1 cellular context compared by ENCODE assay signal in the genomic region with DNA sequence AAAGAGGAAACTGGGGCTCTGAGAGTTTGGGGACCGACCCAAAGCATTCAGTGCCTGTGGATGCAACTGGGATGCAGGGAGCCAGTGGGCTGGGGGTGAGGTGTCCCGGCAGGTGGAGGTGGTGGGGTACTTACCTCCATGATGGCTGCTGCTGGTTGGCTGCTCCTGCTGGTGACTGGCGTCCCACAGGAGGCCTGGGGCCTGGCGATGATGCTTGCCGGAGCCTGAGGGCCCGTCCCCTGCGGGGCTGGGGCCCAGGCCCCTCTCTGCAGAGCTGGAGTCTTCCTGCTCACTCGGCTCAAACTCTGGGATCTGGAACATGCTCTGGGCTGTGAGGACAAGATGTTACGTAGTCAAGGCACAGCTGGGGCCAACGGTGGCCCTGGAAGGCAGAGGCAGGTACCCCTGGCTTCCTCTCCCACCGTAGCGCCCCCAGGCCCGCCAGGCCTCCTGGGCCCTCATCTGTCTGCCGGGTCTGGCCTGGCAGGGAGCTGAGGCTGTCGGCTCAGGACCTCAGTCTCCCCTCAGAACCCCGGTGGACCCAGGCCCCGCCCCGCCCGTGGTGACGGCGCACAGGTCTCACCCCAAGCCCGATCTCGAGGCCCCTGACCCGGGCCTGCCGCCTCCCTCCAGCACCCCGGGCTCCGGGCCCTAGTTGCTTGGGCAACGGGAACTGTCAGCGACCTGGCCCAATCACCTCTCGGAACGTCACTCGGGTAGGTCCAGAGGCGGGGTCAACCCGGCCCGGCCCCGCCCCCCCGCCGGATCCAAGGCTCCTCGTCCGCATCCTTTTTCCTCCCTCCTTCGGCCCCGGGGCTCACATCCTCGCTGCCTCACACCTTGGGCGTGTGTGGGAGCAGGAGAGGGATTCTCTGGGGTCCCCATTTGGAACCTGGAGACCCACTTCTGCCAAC.
TF ChIP-seq lines count a peak whose summit lies in the region.

A gene (minus strand): TSS at position 618 of the 914 bp plus-strand sequence. CDS start 297 bp downstream, at position 321.

TF ChIP-seq in HepG2, 621 proteins besides CTCF, POLR2A, EP300 and RAD21 (continued from another document and continues in another):
- TF ChIP-seq, protein P1, sequence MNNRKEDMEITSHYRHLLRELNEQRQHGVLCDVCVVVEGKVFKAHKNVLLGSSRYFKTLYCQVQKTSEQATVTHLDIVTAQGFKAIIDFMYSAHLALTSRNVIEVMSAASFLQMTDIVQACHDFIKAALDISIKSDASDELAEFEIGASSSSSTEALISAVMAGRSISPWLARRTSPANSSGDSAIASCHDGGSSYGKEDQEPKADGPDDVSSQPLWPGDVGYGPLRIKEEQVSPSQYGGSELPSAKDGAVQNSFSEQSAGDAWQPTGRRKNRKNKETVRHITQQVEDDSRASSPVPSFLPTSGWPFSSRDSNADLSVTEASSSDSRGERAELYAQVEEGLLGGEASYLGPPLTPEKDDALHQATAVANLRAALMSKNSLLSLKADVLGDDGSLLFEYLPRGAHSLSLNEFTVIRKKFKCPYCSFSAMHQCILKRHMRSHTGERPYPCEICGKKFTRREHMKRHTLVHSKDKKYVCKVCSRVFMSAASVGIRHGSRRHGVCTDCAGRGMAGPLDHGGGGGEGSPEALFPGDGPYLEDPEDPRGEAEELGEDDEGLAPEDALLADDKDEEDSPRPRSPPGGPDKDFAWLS (CRISPR knock-in tag; IDR thresholded peaks at IDR 0.05; ENCODE audit: borderline replicate concordance): no peak
- no peak for TF ChIP-seq ZNF781 (CRISPR knock-in tag; IDR thresholded peaks at IDR 0.05; ENCODE audit: borderline replicate concordance, not compliant biosample characterization)
- no peak for TF ChIP-seq ISL2 (CRISPR knock-in tag; IDR thresholded peaks at IDR 0.05)
- TF ChIP-seq XBP1 (CRISPR knock-in tag; IDR thresholded peaks at IDR 0.05): no peak
- TF ChIP-seq ZNF160 (CRISPR knock-in tag; IDR thresholded peaks at IDR 0.05): peak; percentile 11; the same call in 1 of the 2 replicates
- TF ChIP-seq RELA (CRISPR knock-in tag; IDR thresholded peaks at IDR 0.05): no peak
- TF ChIP-seq, protein P2, sequence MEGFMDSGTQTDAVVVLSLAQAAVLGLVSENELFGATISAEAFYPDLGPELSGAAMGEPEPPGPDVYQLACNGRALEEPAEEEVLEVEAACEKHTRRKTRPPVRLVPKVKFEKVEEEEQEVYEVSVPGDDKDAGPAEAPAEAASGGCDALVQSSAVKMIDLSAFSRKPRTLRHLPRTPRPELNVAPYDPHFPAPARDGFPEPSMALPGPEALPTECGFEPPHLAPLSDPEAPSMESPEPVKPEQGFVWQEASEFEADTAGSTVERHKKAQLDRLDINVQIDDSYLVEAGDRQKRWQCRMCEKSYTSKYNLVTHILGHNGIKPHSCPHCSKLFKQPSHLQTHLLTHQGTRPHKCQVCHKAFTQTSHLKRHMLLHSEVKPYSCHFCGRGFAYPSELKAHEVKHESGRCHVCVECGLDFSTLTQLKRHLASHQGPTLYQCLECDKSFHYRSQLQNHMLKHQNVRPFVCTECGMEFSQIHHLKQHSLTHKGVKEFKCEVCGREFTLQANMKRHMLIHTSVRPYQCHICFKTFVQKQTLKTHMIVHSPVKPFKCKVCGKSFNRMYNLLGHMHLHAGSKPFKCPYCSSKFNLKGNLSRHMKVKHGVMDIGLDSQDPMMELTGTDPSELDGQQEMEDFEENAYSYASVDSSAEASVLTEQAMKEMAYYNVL (CRISPR knock-in tag; IDR thresholded peaks at IDR 0.05; ENCODE audit: borderline replicate concordance): no peak
- 0 out of 2 replicates have a peak, but pooled peaks have one; percentile 29 for TF ChIP-seq ZNF790 (CRISPR knock-in tag; IDR thresholded peaks at IDR 0.05; ENCODE audit: borderline replicate concordance)
- TF ChIP-seq CREM (IDR thresholded peaks at IDR 0.05): peak; percentile 86
- TF ChIP-seq CREM (CRISPR knock-in tag; IDR thresholded peaks at IDR 0.05): peak; percentile 28; the same call in 1 of the 2 replicates
- no peak for TF ChIP-seq ZNF180 (CRISPR knock-in tag; IDR thresholded peaks at IDR 0.05; ENCODE audit: borderline replicate concordance, low read depth)
- TF ChIP-seq NR2F1 (CRISPR knock-in tag; IDR thresholded peaks at IDR 0.05): no peak; a peak in 1 of 4 replicates
- TF ChIP-seq ZNF235 (CRISPR knock-in tag; IDR thresholded peaks at IDR 0.05; ENCODE audit: borderline replicate concordance): no peak
- no peak for TF ChIP-seq TARDBP (CRISPR knock-in tag; IDR thresholded peaks at IDR 0.05)
- TF ChIP-seq ZNF607 (CRISPR knock-in tag; IDR thresholded peaks at IDR 0.05; ENCODE audit: borderline replicate concordance): no peak
- TF ChIP-seq ZNF83 (CRISPR knock-in tag; IDR thresholded peaks at IDR 0.05; ENCODE audit: borderline replicate concordance): no peak
- TF ChIP-seq ZFP62 (CRISPR knock-in tag; IDR thresholded peaks at IDR 0.05): no peak
- TF ChIP-seq, protein P3, sequence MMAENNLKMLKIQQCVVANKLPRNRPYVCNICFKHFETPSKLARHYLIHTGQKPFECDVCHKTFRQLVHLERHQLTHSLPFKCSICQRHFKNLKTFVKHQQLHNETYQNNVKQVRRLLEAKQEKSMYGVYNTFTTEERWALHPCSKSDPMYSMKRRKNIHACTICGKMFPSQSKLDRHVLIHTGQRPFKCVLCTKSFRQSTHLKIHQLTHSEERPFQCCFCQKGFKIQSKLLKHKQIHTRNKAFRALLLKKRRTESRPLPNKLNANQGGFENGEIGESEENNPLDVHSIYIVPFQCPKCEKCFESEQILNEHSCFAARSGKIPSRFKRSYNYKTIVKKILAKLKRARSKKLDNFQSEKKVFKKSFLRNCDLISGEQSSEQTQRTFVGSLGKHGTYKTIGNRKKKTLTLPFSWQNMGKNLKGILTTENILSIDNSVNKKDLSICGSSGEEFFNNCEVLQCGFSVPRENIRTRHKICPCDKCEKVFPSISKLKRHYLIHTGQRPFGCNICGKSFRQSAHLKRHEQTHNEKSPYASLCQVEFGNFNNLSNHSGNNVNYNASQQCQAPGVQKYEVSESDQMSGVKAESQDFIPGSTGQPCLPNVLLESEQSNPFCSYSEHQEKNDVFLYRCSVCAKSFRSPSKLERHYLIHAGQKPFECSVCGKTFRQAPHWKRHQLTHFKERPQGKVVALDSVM (CRISPR knock-in tag; IDR thresholded peaks at IDR 0.05): no peak
- 0 out of 2 replicates have a peak, but pooled peaks have one; percentile 33 for TF ChIP-seq ZNF543 (CRISPR knock-in tag; IDR thresholded peaks at IDR 0.05)
- TF ChIP-seq ZNF891 (CRISPR knock-in tag; IDR thresholded peaks at IDR 0.05): no peak
- no peak for TF ChIP-seq JUN (CRISPR knock-in tag; IDR thresholded peaks at IDR 0.05)
- peak; percentile 84 for TF ChIP-seq ATF1 (CRISPR knock-in tag; IDR thresholded peaks at IDR 0.05)
- TF ChIP-seq XRCC5 (optimal IDR thresholded peaks at IDR 0.05; ENCODE audit: low read length): no peak
- no peak for TF ChIP-seq CC2D1A (CRISPR knock-in tag; IDR thresholded peaks at IDR 0.05)
- TF ChIP-seq NCOA2 (CRISPR knock-in tag; IDR thresholded peaks at IDR 0.05): no peak
- TF ChIP-seq, protein P4, sequence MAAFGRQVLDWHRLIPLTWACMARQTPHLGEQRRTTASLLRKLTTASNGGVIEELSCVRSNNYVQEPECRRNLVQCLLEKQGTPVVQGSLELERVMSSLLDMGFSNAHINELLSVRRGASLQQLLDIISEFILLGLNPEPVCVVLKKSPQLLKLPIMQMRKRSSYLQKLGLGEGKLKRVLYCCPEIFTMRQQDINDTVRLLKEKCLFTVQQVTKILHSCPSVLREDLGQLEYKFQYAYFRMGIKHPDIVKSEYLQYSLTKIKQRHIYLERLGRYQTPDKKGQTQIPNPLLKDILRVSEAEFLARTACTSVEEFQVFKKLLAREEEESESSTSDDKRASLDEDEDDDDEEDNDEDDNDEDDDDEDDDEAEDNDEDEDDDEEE (CRISPR knock-in tag; IDR thresholded peaks at IDR 0.05): no peak
- TF ChIP-seq, protein P5, sequence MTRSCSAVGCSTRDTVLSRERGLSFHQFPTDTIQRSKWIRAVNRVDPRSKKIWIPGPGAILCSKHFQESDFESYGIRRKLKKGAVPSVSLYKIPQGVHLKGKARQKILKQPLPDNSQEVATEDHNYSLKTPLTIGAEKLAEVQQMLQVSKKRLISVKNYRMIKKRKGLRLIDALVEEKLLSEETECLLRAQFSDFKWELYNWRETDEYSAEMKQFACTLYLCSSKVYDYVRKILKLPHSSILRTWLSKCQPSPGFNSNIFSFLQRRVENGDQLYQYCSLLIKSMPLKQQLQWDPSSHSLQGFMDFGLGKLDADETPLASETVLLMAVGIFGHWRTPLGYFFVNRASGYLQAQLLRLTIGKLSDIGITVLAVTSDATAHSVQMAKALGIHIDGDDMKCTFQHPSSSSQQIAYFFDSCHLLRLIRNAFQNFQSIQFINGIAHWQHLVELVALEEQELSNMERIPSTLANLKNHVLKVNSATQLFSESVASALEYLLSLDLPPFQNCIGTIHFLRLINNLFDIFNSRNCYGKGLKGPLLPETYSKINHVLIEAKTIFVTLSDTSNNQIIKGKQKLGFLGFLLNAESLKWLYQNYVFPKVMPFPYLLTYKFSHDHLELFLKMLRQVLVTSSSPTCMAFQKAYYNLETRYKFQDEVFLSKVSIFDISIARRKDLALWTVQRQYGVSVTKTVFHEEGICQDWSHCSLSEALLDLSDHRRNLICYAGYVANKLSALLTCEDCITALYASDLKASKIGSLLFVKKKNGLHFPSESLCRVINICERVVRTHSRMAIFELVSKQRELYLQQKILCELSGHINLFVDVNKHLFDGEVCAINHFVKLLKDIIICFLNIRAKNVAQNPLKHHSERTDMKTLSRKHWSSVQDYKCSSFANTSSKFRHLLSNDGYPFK (CRISPR knock-in tag; IDR thresholded peaks at IDR 0.05; ENCODE audit: borderline replicate concordance): peak; percentile 46; the same call in 1 of the 2 replicates
- 0 out of 2 replicates have a peak, but pooled peaks have one; percentile 32 for TF ChIP-seq KDM4B (CRISPR knock-in tag; IDR thresholded peaks at IDR 0.05)
- TF ChIP-seq RFXANK (CRISPR knock-in tag; IDR thresholded peaks at IDR 0.05): no peak
- no peak for TF ChIP-seq MAFF (IDR thresholded peaks at IDR 0.05; ENCODE audit: low read depth, low read length)
- no peak for TF ChIP-seq ZNF430 (CRISPR knock-in tag; IDR thresholded peaks at IDR 0.05)
- TF ChIP-seq FOXA3 (CRISPR knock-in tag; IDR thresholded peaks at IDR 0.05): no peak
- no peak for TF ChIP-seq NFIB (CRISPR knock-in tag; IDR thresholded peaks at IDR 0.05; ENCODE audit: borderline replicate concordance)
- no peak for TF ChIP-seq ZNF564 (CRISPR knock-in tag; IDR thresholded peaks at IDR 0.05)
- TF ChIP-seq GZF1 (CRISPR knock-in tag; IDR thresholded peaks at IDR 0.05): no peak
- TF ChIP-seq ZNF660 (CRISPR knock-in tag; IDR thresholded peaks at IDR 0.05; ENCODE audit: borderline replicate concordance, low read depth): no peak
- TF ChIP-seq ZKSCAN8 (CRISPR knock-in tag; IDR thresholded peaks at IDR 0.05; ENCODE audit: borderline replicate concordance): no peak
- no peak for TF ChIP-seq SAFB2 (CRISPR knock-in tag; IDR thresholded peaks at IDR 0.05; ENCODE audit: borderline replicate concordance, low read depth)
- TF ChIP-seq, protein P6, sequence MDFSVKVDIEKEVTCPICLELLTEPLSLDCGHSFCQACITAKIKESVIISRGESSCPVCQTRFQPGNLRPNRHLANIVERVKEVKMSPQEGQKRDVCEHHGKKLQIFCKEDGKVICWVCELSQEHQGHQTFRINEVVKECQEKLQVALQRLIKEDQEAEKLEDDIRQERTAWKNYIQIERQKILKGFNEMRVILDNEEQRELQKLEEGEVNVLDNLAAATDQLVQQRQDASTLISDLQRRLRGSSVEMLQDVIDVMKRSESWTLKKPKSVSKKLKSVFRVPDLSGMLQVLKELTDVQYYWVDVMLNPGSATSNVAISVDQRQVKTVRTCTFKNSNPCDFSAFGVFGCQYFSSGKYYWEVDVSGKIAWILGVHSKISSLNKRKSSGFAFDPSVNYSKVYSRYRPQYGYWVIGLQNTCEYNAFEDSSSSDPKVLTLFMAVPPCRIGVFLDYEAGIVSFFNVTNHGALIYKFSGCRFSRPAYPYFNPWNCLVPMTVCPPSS (IDR thresholded peaks at IDR 0.05): no peak
- TF ChIP-seq CAMTA2 (CRISPR knock-in tag; IDR thresholded peaks at IDR 0.05; ENCODE audit: borderline replicate concordance): no peak
- TF ChIP-seq, protein P7, sequence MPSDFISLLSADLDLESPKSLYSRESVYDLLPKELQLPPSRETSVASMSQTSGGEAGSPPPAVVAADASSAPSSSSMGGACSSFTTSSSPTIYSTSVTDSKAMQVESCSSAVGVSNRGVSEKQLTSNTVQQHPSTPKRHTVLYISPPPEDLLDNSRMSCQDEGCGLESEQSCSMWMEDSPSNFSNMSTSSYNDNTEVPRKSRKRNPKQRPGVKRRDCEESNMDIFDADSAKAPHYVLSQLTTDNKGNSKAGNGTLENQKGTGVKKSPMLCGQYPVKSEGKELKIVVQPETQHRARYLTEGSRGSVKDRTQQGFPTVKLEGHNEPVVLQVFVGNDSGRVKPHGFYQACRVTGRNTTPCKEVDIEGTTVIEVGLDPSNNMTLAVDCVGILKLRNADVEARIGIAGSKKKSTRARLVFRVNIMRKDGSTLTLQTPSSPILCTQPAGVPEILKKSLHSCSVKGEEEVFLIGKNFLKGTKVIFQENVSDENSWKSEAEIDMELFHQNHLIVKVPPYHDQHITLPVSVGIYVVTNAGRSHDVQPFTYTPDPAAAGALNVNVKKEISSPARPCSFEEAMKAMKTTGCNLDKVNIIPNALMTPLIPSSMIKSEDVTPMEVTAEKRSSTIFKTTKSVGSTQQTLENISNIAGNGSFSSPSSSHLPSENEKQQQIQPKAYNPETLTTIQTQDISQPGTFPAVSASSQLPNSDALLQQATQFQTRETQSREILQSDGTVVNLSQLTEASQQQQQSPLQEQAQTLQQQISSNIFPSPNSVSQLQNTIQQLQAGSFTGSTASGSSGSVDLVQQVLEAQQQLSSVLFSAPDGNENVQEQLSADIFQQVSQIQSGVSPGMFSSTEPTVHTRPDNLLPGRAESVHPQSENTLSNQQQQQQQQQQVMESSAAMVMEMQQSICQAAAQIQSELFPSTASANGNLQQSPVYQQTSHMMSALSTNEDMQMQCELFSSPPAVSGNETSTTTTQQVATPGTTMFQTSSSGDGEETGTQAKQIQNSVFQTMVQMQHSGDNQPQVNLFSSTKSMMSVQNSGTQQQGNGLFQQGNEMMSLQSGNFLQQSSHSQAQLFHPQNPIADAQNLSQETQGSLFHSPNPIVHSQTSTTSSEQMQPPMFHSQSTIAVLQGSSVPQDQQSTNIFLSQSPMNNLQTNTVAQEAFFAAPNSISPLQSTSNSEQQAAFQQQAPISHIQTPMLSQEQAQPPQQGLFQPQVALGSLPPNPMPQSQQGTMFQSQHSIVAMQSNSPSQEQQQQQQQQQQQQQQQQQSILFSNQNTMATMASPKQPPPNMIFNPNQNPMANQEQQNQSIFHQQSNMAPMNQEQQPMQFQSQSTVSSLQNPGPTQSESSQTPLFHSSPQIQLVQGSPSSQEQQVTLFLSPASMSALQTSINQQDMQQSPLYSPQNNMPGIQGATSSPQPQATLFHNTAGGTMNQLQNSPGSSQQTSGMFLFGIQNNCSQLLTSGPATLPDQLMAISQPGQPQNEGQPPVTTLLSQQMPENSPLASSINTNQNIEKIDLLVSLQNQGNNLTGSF (CRISPR knock-in tag; IDR thresholded peaks at IDR 0.05): no peak
- TF ChIP-seq ZNF746 (CRISPR knock-in tag; IDR thresholded peaks at IDR 0.05): 0 out of 2 replicates have a peak, but pooled peaks have one; percentile 2
- TF ChIP-seq SRF (IDR thresholded peaks at IDR 0.05; ENCODE audit: low read depth, low read length): no peak
- TF ChIP-seq MAFK (conservative IDR thresholded peaks at IDR 0.05 in 1 of 2, IDR thresholded peaks at IDR 0.05 in 1 of 2; ENCODE audit: low read length in 2 of 2): no peak
- no peak for TF ChIP-seq PCBP2 (optimal IDR thresholded peaks at IDR 0.05; ENCODE audit: low read depth, low read length, poor library complexity, severe bottlenecking)
- no peak for TF ChIP-seq ARNT (IDR thresholded peaks at IDR 0.05)
- no peak for TF ChIP-seq ZNF546 (CRISPR knock-in tag; conservative IDR thresholded peaks at IDR 0.05)
- no peak for TF ChIP-seq PAX8 (CRISPR knock-in tag; IDR thresholded peaks at IDR 0.05; ENCODE audit: borderline replicate concordance)
- 0 out of 2 replicates have a peak, but pooled peaks have one; percentile 51 for TF ChIP-seq ZZZ3 (CRISPR knock-in tag; IDR thresholded peaks at IDR 0.05; ENCODE audit: borderline replicate concordance)
